Comparison of ENCODE assay signal across 8 cellular contexts in the genomic region with DNA sequence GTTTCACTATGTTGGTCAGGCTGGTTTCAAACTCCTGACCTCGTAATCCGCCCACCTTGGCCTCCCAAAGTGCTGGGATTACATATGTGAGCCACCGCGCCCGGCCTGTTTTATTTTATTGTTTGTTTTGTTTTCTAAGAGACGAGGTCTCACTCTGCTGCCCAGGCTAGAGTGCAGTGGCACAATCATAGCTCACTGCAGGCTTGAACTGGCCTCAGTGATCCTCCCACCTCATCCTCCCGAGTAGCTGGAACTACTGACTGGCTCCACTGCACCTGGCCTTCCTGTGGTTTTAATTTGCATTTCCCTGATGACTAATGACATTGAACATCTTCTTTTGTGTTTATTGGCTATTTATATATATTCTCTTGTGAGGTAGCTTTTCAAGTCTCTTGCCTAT. TPM values are rescaled to one million over a fixed set of nuclear protein-coding genes. Genes with fewer than 3 reads are reported as not detected.
DNase-seq lines count a peak whose midpoint lies in the region; ATAC-seq and TF ChIP-seq lines count a peak whose summit lies in the region.
"Not testable (repeated sequence)": the region's sequence is repeated elsewhere in the genome, so short reads cannot be mapped to it uniquely, and the experiment has no call there.

No MANE protein-coding gene starts in this region.

- ATAC-seq in GM19043 (IDR thresholded peaks at IDR 0.05; ENCODE audit: low read depth, unreplicated experiment) (peak; percentile 74), GM21619 (IDR thresholded peaks at IDR 0.05; ENCODE audit: unreplicated experiment) (peak; percentile 85), HG03060 (IDR thresholded peaks at IDR 0.05; ENCODE audit: low read depth, unreplicated experiment) (peak; percentile 88)

- H3K4me1 Mint-ChIP-seq in activated naive CD8-positive, alpha-beta T cell treated with anti-CD3 and anti-CD28 coated beads for 36 hours: not testable (repeated sequence)

- CTCF ChIA-PET in GM10248 (lab: Yijun Ruan, JAX): interaction anchor here (0.9 to 3.4 kb wide), 10 partner anchors 11 to 154 kb away, joined by 3 to 13 read pairs (median 5); partner anchors contain the start of gene FOXK2

- not testable (repeated sequence) for H3K36me3 Mint-ChIP-seq in activated naive CD8-positive, alpha-beta T cell treated with anti-CD3 and anti-CD28 coated beads for 36 hours

- DNase-seq in GM10248 (ENCODE audit: extremely low spot score) (peak; percentile 63), Karpas-422 (peak; percentile 89), SW480 (ENCODE audit: low spot score) (peak; percentile 68)
- peak; percentile 59 for DNase-seq in activated naive CD8-positive, alpha-beta T cell treated with anti-CD3 and anti-CD28 coated beads for 36 hours
- DNase-seq in stimulated activated CD4-positive, alpha-beta T cell treated with anti-CD3 and anti-CD28 coated beads, Interleukin-4, amount 100 ng/mL, for 48 hours (ENCODE audit: low read depth in 2 of 2): peak; percentile 22 to 30

- not testable (repeated sequence) for H3K9me2 ChIP-seq in Karpas-422 (replicated peaks; ENCODE audit: insufficient read depth, low read length)

- H3K36me3 ChIP-seq in Karpas-422 (ENCODE audit: insufficient read depth, low read length): not testable (repeated sequence)

- not testable (repeated sequence) for H3K9ac ChIP-seq in Karpas-422 (ENCODE audit: low read length)

- not testable (repeated sequence) for H3K9me3 ChIP-seq in Karpas-422 (ENCODE audit: low read length)

- peak overlapping the region; percentile 25 for H3K4me3 Mint-ChIP-seq in activated naive CD8-positive, alpha-beta T cell treated with anti-CD3 and anti-CD28 coated beads for 36 hours

- not testable (repeated sequence) for H3K27me3 Mint-ChIP-seq in activated naive CD8-positive, alpha-beta T cell treated with anti-CD3 and anti-CD28 coated beads for 36 hours

- H3K4me1 ChIP-seq in Karpas-422 (ENCODE audit: low read length): peaks cover 18% of the 10 kb centered on the region

- not testable (repeated sequence) for H2AFZ ChIP-seq in Karpas-422 (ENCODE audit: low read length)

- not testable (repeated sequence) for H3K79me2 ChIP-seq in Karpas-422 (ENCODE audit: low read length)

- peak overlapping the region; percentile 68 for H3K27ac Mint-ChIP-seq in activated naive CD8-positive, alpha-beta T cell treated with anti-CD3 and anti-CD28 coated beads for 36 hours

- not testable (repeated sequence) for H3K4me3 ChIP-seq in Karpas-422 (ENCODE audit: low read length)

- peak overlapping the region; percentile 57 for H3K4me2 ChIP-seq in Karpas-422 (ENCODE audit: low read depth, low read length, poor library complexity, severe bottlenecking)

- H3K27ac ChIP-seq in Karpas-422 (ENCODE audit: low read length): not testable (repeated sequence)

- H3K27me3 ChIP-seq in Karpas-422 (ENCODE audit: low read length): not testable (repeated sequence)

- not testable (repeated sequence) for TF ChIP-seq CTCF in GM10248 (IDR thresholded peaks at IDR 0.05; ENCODE audit: control extremely low read depth, extremely low read depth, low read depth, missing control alignments)

- not testable (repeated sequence) for H3K9me3 Mint-ChIP-seq in activated naive CD8-positive, alpha-beta T cell treated with anti-CD3 and anti-CD28 coated beads for 36 hours

- not testable (repeated sequence) for H4K20me1 ChIP-seq in Karpas-422 (ENCODE audit: insufficient read depth, low read depth, low read length)

- POLR2A ChIA-PET in GM10248 (lab: Yijun Ruan, JAX): interaction anchor here (0.5 to 1.4 kb wide), 5 partner anchors 10 to 30 kb away, joined by 3 to 8 read pairs (median 4); partner anchors contain the start of gene FOXK2

RNA-seq across cellular contexts. Expression of gene FOXK2, which starts 13.1 kb away (rescaled TPM):
- 19.7 and 22.4 TPM in 2 replicates for total RNA-seq in Karpas-422 (2014; rRNA removed; shearing (Covaris generic); ENCODE audit: low replicate concordance)
- total RNA-seq in activated naive CD8-positive, alpha-beta T cell treated with anti-CD3 and anti-CD28 coated beads for 36 hours: 10 to 100 TPM; 59.4 to 67.2 TPM

RNA-seq across cellular contexts. Expression of gene NARF, which starts 47.9 kb away (rescaled TPM):
- total RNA-seq in Karpas-422 (2014; rRNA removed; shearing (Covaris generic); ENCODE audit: low replicate concordance): 43.3 and 53.5 TPM in 2 replicates
- 10 to 100 TPM; 49.9 to 51.3 TPM for total RNA-seq in activated naive CD8-positive, alpha-beta T cell treated with anti-CD3 and anti-CD28 coated beads for 36 hours

RNA-seq across cellular contexts. Expression of gene CYBC1, which starts 55.9 kb away (rescaled TPM):
- 92.4 and 147 TPM in 2 replicates for total RNA-seq in Karpas-422 (2014; rRNA removed; shearing (Covaris generic); ENCODE audit: low replicate concordance)
- 100 to 1,000 TPM; 156 to 163 TPM for total RNA-seq in activated naive CD8-positive, alpha-beta T cell treated with anti-CD3 and anti-CD28 coated beads for 36 hours

Comparison
In these comparisons a context has a peak if more than half of its experiments do, and no peak if none do; other contexts are left out.
1. DNase-seq: peak in every context shown above with its lines; median percentile 89 in Karpas-422; 68 in SW480; 63 in GM10248; 59 in activated naive CD8-positive, alpha-beta T cell treated with anti-CD3 and anti-CD28 coated beads for 36 hours; 26 in stimulated activated CD4-positive, alpha-beta T cell treated with anti-CD3 and anti-CD28 coated beads, Interleukin-4, amount 100 ng/mL, for 48 hours.